ENCODE assay signal across 33 cellular contexts in genomic region chr5:75640826-75641225, GRCh38. TPM values are rescaled to one million over a fixed set of nuclear protein-coding genes. Genes with fewer than 3 reads are reported as not detected.
A peak's percentile ranks its signal among the peaks of the same experiment; 100 is the strongest.
DNase-seq lines count a peak whose midpoint lies in the region; ATAC-seq and TF ChIP-seq lines count a peak whose summit lies in the region.
"Had no signal": no experiment of that assay in that cellular context is flagged by ENCODE, and none has a peak within 500 bp of the region (broad histone marks: within the 10 kb centered on the region; RNA-seq: fewer than 3 reads in every experiment).

No MANE protein-coding gene starts in this region.

- H3K4me3 Mint-ChIP-seq in endothelial cell (ENCODE audit: unreplicated experiment) = no peak overlapping the region
- H3K4me3 Mint-ChIP-seq in activated naive CD8-positive, alpha-beta T cell treated with anti-CD3 and anti-CD28 coated beads for 36 hours = no peak overlapping the region
- H3K4me3 Mint-ChIP-seq: activated naive CD4-positive, alpha-beta T cell treated with anti-CD3 and anti-CD28 coated beads, Interleukin-2, amount 50 U/mL, for 24 hours; CD8-positive, alpha-beta memory T cell; dendritic cell treated with granulocyte-macrophage colony-stimulating factor and Interleukin-4, amounts not matched to agents 40 ng/mL and 50 ng/mL, for 4 days; immature natural killer cell had no signal

- intact Hi-C loops in psoas muscle (cut with DNase I) = no loop called here

- TF ChIP-seq CTCF in endothelial cell (IDR thresholded peaks at IDR 0.05; ENCODE audit: unreplicated experiment) (no peak), psoas muscle (IDR thresholded peaks at IDR 0.05) (no peak)

- no peaks in the 10 kb centered on the region for H3K4me1 ChIP-seq in psoas muscle
- H3K4me1 ChIP-seq: BE2C, left lung, Peyer's patch, thyroid gland had no signal

- H3K9me3 Mint-ChIP-seq in endothelial cell (ENCODE audit: unreplicated experiment) = no peaks in the 10 kb centered on the region
- H3K9me3 Mint-ChIP-seq in activated naive CD8-positive, alpha-beta T cell treated with anti-CD3 and anti-CD28 coated beads for 36 hours = peaks cover 2% of the 10 kb centered on the region
- H3K9me3 Mint-ChIP-seq: activated naive CD4-positive, alpha-beta T cell treated with anti-CD3 and anti-CD28 coated beads, Interleukin-2, amount 50 U/mL, for 24 hours; activated T-helper 2 cell treated with anti-CD3 and anti-CD28 coated beads, Interferon-gamma antibody, Interleukin-2, Interleukin-4, amounts not matched to agents 10 μg/mL and 5 μg/mL and 100 μg/mL, durations not matched to agents 14 hours and 24 hours and 36 hours; dendritic cell treated with granulocyte-macrophage colony-stimulating factor and Interleukin-4, amounts not matched to agents 40 ng/mL and 50 ng/mL, for 4 days had no signal

- no peaks in the 10 kb centered on the region for H3K27me3 ChIP-seq in psoas muscle (ENCODE audit: insufficient read depth in 3 of 3, low read length in 2 of 3)
- H3K27me3 ChIP-seq: BE2C, left lung, Peyer's patch, thyroid gland had no signal

- ATAC-seq in HG03025 (IDR thresholded peaks at IDR 0.05; ENCODE audit: low FRiP score, unreplicated experiment) (no peak), psoas muscle (no peak)
- ATAC-seq: sciatic nerve had no signal

- H3K27ac ChIP-seq in psoas muscle = no peak overlapping the region
- H3K27ac ChIP-seq: left lung, Peyer's patch, thyroid gland, WERI-Rb-1 had no signal

- peak overlapping the region; percentile 74 for H3K27ac Mint-ChIP-seq in endothelial cell (ENCODE audit: unreplicated experiment)
- H3K27ac Mint-ChIP-seq in activated naive CD8-positive, alpha-beta T cell treated with anti-CD3 and anti-CD28 coated beads for 36 hours = no peak overlapping the region
- H3K27ac Mint-ChIP-seq: activated naive CD4-positive, alpha-beta T cell treated with anti-CD3 and anti-CD28 coated beads, Interleukin-2, amount 50 U/mL, for 24 hours; activated T-helper 2 cell treated with anti-CD3 and anti-CD28 coated beads, Interferon-gamma antibody, Interleukin-2, Interleukin-4, amounts not matched to agents 10 μg/mL and 5 μg/mL and 100 μg/mL, durations not matched to agents 14 hours and 24 hours and 36 hours; CD8-positive, alpha-beta memory T cell; dendritic cell treated with granulocyte-macrophage colony-stimulating factor and Interleukin-4, amounts not matched to agents 40 ng/mL and 50 ng/mL, for 4 days; immature natural killer cell had no signal

- H3K4me3 ChIP-seq in psoas muscle = no peak overlapping the region
- H3K4me3 ChIP-seq: left lung, Peyer's patch, thyroid gland had no signal

- peaks cover 9% of the 10 kb centered on the region for H3K9me3 ChIP-seq in psoas muscle
- H3K9me3 ChIP-seq: Peyer's patch, thyroid gland had no signal

- DNase-seq in EH (ENCODE audit: low read depth) (peak; percentile 45), M059J (ENCODE audit: low read depth) (peak; percentile 38), endothelial cell (ENCODE audit: low spot score) (no peak), kidney tubule cell (ENCODE audit: low spot score) (peak; percentile 43), psoas muscle (no peak)
- DNase-seq in activated naive CD8-positive, alpha-beta T cell treated with anti-CD3 and anti-CD28 coated beads for 36 hours = no peak
- DNase-seq in effector CD8-positive, alpha-beta T cell (lab: John Stamatoyannopoulos, UW) = no peak
- DNase-seq: activated CD4-positive, alpha-beta T cell treated with anti-CD3 and anti-CD28 coated beads for 4 hours; aorta; BE2C; CD8-positive, alpha-beta memory T cell; H7; hypothalamus; immature natural killer cell; left lung; mesendoderm; NCI-H2107; NCI-H345; NCI-H748 treated with DMSO at 0.1 percent for 48 hours; Peyer's patch; posterior cingulate gyrus; SHP77 treated with DMSO at 0.1 percent for 48 hours; stimulated activated CD4-positive, alpha-beta T cell treated with anti-CD3 and anti-CD28 coated beads, Interleukin-12 subunit alpha, Interleukin-12 subunit beta, amount 100 ng/mL, for 4 hours; stimulated activated CD4-positive, alpha-beta T cell treated with anti-CD3 and anti-CD28 coated beads, Interleukin-4, amount 100 ng/mL, for 1 hour; T1000; thyroid gland; WERI-Rb-1 had no signal

- H3K4me1 Mint-ChIP-seq in endothelial cell (ENCODE audit: unreplicated experiment) = no peaks in the 10 kb centered on the region
- H3K4me1 Mint-ChIP-seq in activated naive CD8-positive, alpha-beta T cell treated with anti-CD3 and anti-CD28 coated beads for 36 hours = no peaks in the 10 kb centered on the region
- H3K4me1 Mint-ChIP-seq: activated naive CD4-positive, alpha-beta T cell treated with anti-CD3 and anti-CD28 coated beads, Interleukin-2, amount 50 U/mL, for 24 hours; CD8-positive, alpha-beta memory T cell; immature natural killer cell had no signal

- WGBS in psoas muscle, 3 donors = 67 to 77% (median 75%) methylated on average over 2 of the region's 2 CpGs

- no peaks in the 10 kb centered on the region for H3K27me3 Mint-ChIP-seq in endothelial cell (ENCODE audit: unreplicated experiment)
- peaks cover 7% of the 10 kb centered on the region for H3K27me3 Mint-ChIP-seq in activated naive CD8-positive, alpha-beta T cell treated with anti-CD3 and anti-CD28 coated beads for 36 hours
- H3K27me3 Mint-ChIP-seq: activated naive CD4-positive, alpha-beta T cell treated with anti-CD3 and anti-CD28 coated beads, Interleukin-2, amount 50 U/mL, for 24 hours; dendritic cell treated with granulocyte-macrophage colony-stimulating factor and Interleukin-4, amounts not matched to agents 40 ng/mL and 50 ng/mL, for 4 days had no signal

- H3K36me3 Mint-ChIP-seq in endothelial cell (ENCODE audit: low read depth, unreplicated experiment) = peaks cover 3% of the 10 kb centered on the region
- no peaks in the 10 kb centered on the region for H3K36me3 Mint-ChIP-seq in activated naive CD8-positive, alpha-beta T cell treated with anti-CD3 and anti-CD28 coated beads for 36 hours
- H3K36me3 Mint-ChIP-seq: CD8-positive, alpha-beta memory T cell; immature natural killer cell had no signal

- no peaks in the 10 kb centered on the region for H3K36me3 ChIP-seq in psoas muscle (ENCODE audit: insufficient read depth in 1 of 2, low read depth in 1 of 2)
- H3K36me3 ChIP-seq: BE2C, left lung, Peyer's patch, thyroid gland, WERI-Rb-1 had no signal

RNA-seq across cellular contexts. Expression of gene ANKDD1B, which starts 29.6 kb away (rescaled TPM):
- 0.05 TPM in 1 of 2 replicates, not detected in the other for total RNA-seq in M059J (2014; rRNA removed; shearing (Covaris generic))
- total RNA-seq in endothelial cell (ENCODE audit: unreplicated experiment) (0.31 TPM), psoas muscle (under 1 TPM in 1 of 4 donors, not detected in 3; 0.26 TPM)
- total RNA-seq in activated naive CD8-positive, alpha-beta T cell treated with anti-CD3 and anti-CD28 coated beads for 36 hours = not detected
- under 1 TPM in 2 of 3 donors, not detected in 1; 0.09 to 0.14 TPM for polyA plus RNA-seq in psoas muscle
- total RNA-seq: myocyte had no signal

Comparison
In these comparisons a context has a peak if more than half of its experiments do, and no peak if none do; other contexts are left out.
1. DNase-seq: peak in EH (single experiment), M059J (single experiment) and kidney tubule cell (single experiment); none in endothelial cell (single experiment), activated naive CD8-positive, alpha-beta T cell treated with anti-CD3 and anti-CD28 coated beads for 36 hours (single experiment), psoas muscle (0 of 2) and effector CD8-positive, alpha-beta T cell (single experiment).